9 cellular contexts compared by ENCODE assay signal in genomic region chrX:150365953-150366911, GRCh38. TPM values are rescaled to one million over a fixed set of nuclear protein-coding genes. Genes with fewer than 3 reads are reported as not detected.
DNase-seq lines count a peak whose midpoint lies in the region; TF ChIP-seq lines count a peak whose summit lies in the region.
"Had no signal": no experiment of that assay in that cellular context is flagged by ENCODE, and none has a peak within 500 bp of the region (broad histone marks: within the 10 kb centered on the region; RNA-seq: fewer than 3 reads in every experiment).

No MANE protein-coding gene starts in this region.

- H3K36me3 Mint-ChIP-seq in endodermal cell (ENCODE audit: low read depth) = no peaks in the 10 kb centered on the region
- no peaks in the 10 kb centered on the region for H3K36me3 Mint-ChIP-seq in mesothelial cell of epicardium

- WGBS in endodermal cell (ENCODE audit: insufficient coverage in 1 of 2, insufficient read length in 1 of 2), 2 experiments = 6 to 11% methylated on average over 3 to 24 of the region's 24 CpGs
- WGBS in tibial nerve, 2 donors = 3 to 26% methylated on average over 22 to 24 of the region's 24 CpGs

- TF ChIP-seq EP300 in tibial nerve (IDR thresholded peaks at IDR 0.05) = peak in 1 of 2 donors; percentile 5

- H3K27me3 Mint-ChIP-seq in endodermal cell (ENCODE audit: insufficient read depth) (peaks cover 48% of the 10 kb centered on the region), mesothelial cell of epicardium (ENCODE audit: low read depth) (peaks cover 43% of the 10 kb centered on the region)

- peaks cover 43% of the 10 kb centered on the region for H3K9me3 Mint-ChIP-seq in endodermal cell
- peaks cover 3% of the 10 kb centered on the region for H3K9me3 Mint-ChIP-seq in mesothelial cell of epicardium

- H3K4me3 ChIP-seq in SJSA1 (peak overlapping the region; percentile 73), endodermal cell (ENCODE audit: low read length) (peak overlapping the region; percentile 74), tibial nerve (peak overlapping the region; percentile 44 to 72 (median 62))

- no peaks in the 10 kb centered on the region for H3K9me3 ChIP-seq in SJSA1 (replicated peaks)
- no peaks in the 10 kb centered on the region for H3K9me3 ChIP-seq in endodermal cell (ENCODE audit: control insufficient read depth, low read length)
- no peaks in the 10 kb centered on the region for H3K9me3 ChIP-seq in tibial nerve

- TF ChIP-seq POLR2A in tibial nerve (IDR thresholded peaks at IDR 0.05) = no peak

- H3K27ac Mint-ChIP-seq in endodermal cell (no peak overlapping the region), mesothelial cell of epicardium (no peak overlapping the region)

- DNase-seq in NCI-H2171 treated with DMSO at 0.1 percent for 48 hours (lab: John Stamatoyannopoulos, UW) (peak; percentile 17), NCI-H2171 (lab: John Stamatoyannopoulos, UW) (no peak), SJSA1 (ENCODE audit: low read depth in 1 of 2, low spot score in 2 of 2) (peak; percentile 59 to 74), endodermal cell (peak; percentile 71), mesothelial cell of epicardium (ENCODE audit: low spot score in 2 of 2, unreplicated experiment in 2 of 2) (peak in 1 of 2 experiments; percentile 47), tibial nerve (ENCODE audit: low spot score in 2 of 2) (peak; percentile 56 to 62), NOMO-1 treated with DMSO at 0.1 percent for 48 hours (lab: John Stamatoyannopoulos, UW; ENCODE audit: unreplicated experiment) (no peak), GM19240 (ENCODE audit: insufficient read length, low spot score) (no peak)

- H3K27me3 ChIP-seq in SJSA1 (replicated peaks) (no peaks in the 10 kb centered on the region), endodermal cell (ENCODE audit: control insufficient read depth, insufficient read depth, low read length, poor library complexity, severe bottlenecking) (peaks cover 40% of the 10 kb centered on the region), tibial nerve (no peaks in the 10 kb centered on the region)

- H3K9ac ChIP-seq in endodermal cell (ENCODE audit: extremely low read depth, low read length, poor library complexity, severe bottlenecking) = no peak overlapping the region

- H3K27ac ChIP-seq in SJSA1 (peak overlapping the region; percentile 70), endodermal cell (ENCODE audit: low read depth, low read length) (peak overlapping the region; percentile 83), tibial nerve (peak overlapping the region; percentile 70 to 92 (median 86))
- H3K27ac ChIP-seq: C4-2B had no signal

- peak overlapping the region; percentile 54 for H3K4me3 Mint-ChIP-seq in endodermal cell
- peak overlapping the region; percentile 78 for H3K4me3 Mint-ChIP-seq in mesothelial cell of epicardium

- H3K4me1 Mint-ChIP-seq in endodermal cell = peaks cover 13% of the 10 kb centered on the region
- peaks cover 16% of the 10 kb centered on the region for H3K4me1 Mint-ChIP-seq in mesothelial cell of epicardium

- H3K4me1 ChIP-seq in SJSA1 (replicated peaks) (peaks cover 20% of the 10 kb centered on the region), endodermal cell (ENCODE audit: control insufficient read depth, insufficient read depth, low read length) (no peaks in the 10 kb centered on the region), tibial nerve (peaks cover 0 to 14% (median 3%) of the 10 kb centered on the region in 4 donors)

- TF ChIP-seq CTCF in endodermal cell (conservative IDR thresholded peaks at IDR 0.05) (peak; percentile 34), mesothelial cell of epicardium (IDR thresholded peaks at IDR 0.05; ENCODE audit: unreplicated experiment) (no peak), tibial nerve (IDR thresholded peaks at IDR 0.05) (no peak)

- no peaks in the 10 kb centered on the region; the same call in 1 of the 2 replicates for H3K36me3 ChIP-seq in SJSA1
- no peaks in the 10 kb centered on the region for H3K36me3 ChIP-seq in endodermal cell (ENCODE audit: control insufficient read depth, insufficient read depth, low read length)
- H3K36me3 ChIP-seq in tibial nerve = no peaks in the 10 kb centered on the region

RNA-seq across cellular contexts. Expression of gene MAMLD1, which starts 3.1 kb away (rescaled TPM):
- total RNA-seq in SJSA1 (2014; rRNA removed; shearing (Covaris generic)) = 3.7 and 11.4 TPM in 2 replicates
- total RNA-seq in endodermal cell (under 1 TPM; 0.44 to 0.68 TPM), mesothelial cell of epicardium (0.93 to 1.4 TPM (median 1.2 TPM) in 3 replicates), tibial nerve (10 to 100 TPM in 1 of 4 donors, 1 to 10 TPM in 3; 8.2 to 16.2 (median 9.2) TPM)
- 3.5 TPM for polyA plus RNA-seq in endodermal cell (2013, experiment 1 of 2)
- polyA plus RNA-seq in endodermal cell (2013, experiment 2 of 2) = 3.1 TPM

Comparison
In these comparisons a context has a peak if more than half of its experiments do, and no peak if none do; other contexts are left out.
1. DNase-seq: peak in NCI-H2171 treated with DMSO at 0.1 percent for 48 hours (single experiment), SJSA1 (2 of 2), endodermal cell (single experiment) and tibial nerve (2 of 2); none in NCI-H2171 (single experiment), NOMO-1 treated with DMSO at 0.1 percent for 48 hours (single experiment) and GM19240 (single experiment).
2. Peak in every context shown above with its lines, with median percentiles within 50 percentile points of each other: H3K27ac ChIP-seq and H3K4me3 ChIP-seq.